ENCODE assay signal across 8 cellular contexts in genomic region chr9:3508531-3509374, GRCh38. TPM values are rescaled to one million over a fixed set of nuclear protein-coding genes. Genes with fewer than 3 reads are reported as not detected.
A peak's percentile ranks its signal among the peaks of the same experiment; 100 is the strongest.
DNase-seq lines count a peak whose midpoint lies in the region; ATAC-seq and TF ChIP-seq lines count a peak whose summit lies in the region.

No MANE protein-coding gene starts in this region.

- no peak for ATAC-seq in GM23338

- H3K27me3 Mint-ChIP-seq in GM23338 (ENCODE audit: insufficient read depth, low read depth, poor library complexity) (no peaks in the 10 kb centered on the region), nephron (ENCODE audit: low read depth) (no peaks in the 10 kb centered on the region)
- no peaks in the 10 kb centered on the region for H3K27me3 Mint-ChIP-seq in activated naive CD8-positive, alpha-beta T cell

- no peak overlapping the region for H2AFZ ChIP-seq in GM23338

- H3K36me3 Mint-ChIP-seq in GM23338 (ENCODE audit: low read depth) (no peaks in the 10 kb centered on the region; the same call in 2 of the 3 replicates), nephron (ENCODE audit: low read depth) (peaks cover 9% of the 10 kb centered on the region)
- peaks cover 2% of the 10 kb centered on the region for H3K36me3 Mint-ChIP-seq in activated naive CD8-positive, alpha-beta T cell

- no peaks in the 10 kb centered on the region for H3K9me2 ChIP-seq in GM23338 (ENCODE audit: insufficient read depth)

- no peak for TF ChIP-seq CTCF in GM23338 (conservative IDR thresholded peaks at IDR 0.05; ENCODE audit: low read depth in 2 of 2)
- no peak for TF ChIP-seq CTCF in nephron (IDR thresholded peaks at IDR 0.05; ENCODE audit: unreplicated experiment in 3 of 3)
- TF ChIP-seq CTCF in coronary artery (IDR thresholded peaks at IDR 0.05), result no peak

- peak overlapping the region; percentile 65; the same call in 1 of the 2 replicates for H3K27ac ChIP-seq in GM23338 (ENCODE audit: low read depth)
- peak overlapping the region in 1 of 2 donors; percentile 1 for H3K27ac ChIP-seq in coronary artery

- peaks cover 36% of the 10 kb centered on the region for H3K4me1 ChIP-seq in GM23338 (ENCODE audit: insufficient read depth)

- H3K4me3 Mint-ChIP-seq in GM23338 (no peak overlapping the region), nephron (peak overlapping the region in 1 of 3 experiments; percentile 1)
- peak overlapping the region; percentile 36 for H3K4me3 Mint-ChIP-seq in activated naive CD8-positive, alpha-beta T cell

- H3K27ac Mint-ChIP-seq in GM23338 (peak overlapping the region; percentile 93), nephron (peak overlapping the region in 2 of 3 experiments; percentile 11 to 25)
- peak overlapping the region; percentile 74 for H3K27ac Mint-ChIP-seq in activated naive CD8-positive, alpha-beta T cell

- H4K20me1 ChIP-seq in GM23338 (replicated peaks; ENCODE audit: insufficient read depth), result no peaks in the 10 kb centered on the region

- peaks cover 58% of the 10 kb centered on the region for H3K79me2 ChIP-seq in GM23338 (replicated peaks; ENCODE audit: insufficient read depth)

- peaks cover 51% of the 10 kb centered on the region for H3K4me1 Mint-ChIP-seq in GM23338
- peaks cover 45% of the 10 kb centered on the region for H3K4me1 Mint-ChIP-seq in activated naive CD8-positive, alpha-beta T cell (ENCODE audit: low read depth)
- peaks cover 11% of the 10 kb centered on the region for H3K4me1 Mint-ChIP-seq in nephron

- peak overlapping the region; percentile 50 for H3K4me2 ChIP-seq in GM23338

- H3K36me3 ChIP-seq in GM23338 (ENCODE audit: insufficient read depth), result no peaks in the 10 kb centered on the region

- DNase-seq in DMS53 treated with DMSO at 0.1 percent for 48 hours (lab: John Stamatoyannopoulos, UW; ENCODE audit: unreplicated experiment) (peak; percentile 24), GM23338 (ENCODE audit: low spot score) (no peak), NCI-H146 treated with DMSO at 0.1 percent for 48 hours (lab: John Stamatoyannopoulos, UW; ENCODE audit: unreplicated experiment) (peak; percentile 92), cerebellum (ENCODE audit: low spot score) (no peak), coronary artery (ENCODE audit: low spot score) (no peak), DMS114 treated with DMSO at 0.1 percent for 48 hours (lab: John Stamatoyannopoulos, UW; ENCODE audit: unreplicated experiment) (no peak)

- no peaks in the 10 kb centered on the region for H3K27me3 ChIP-seq in GM23338 (ENCODE audit: insufficient read depth)

- no peak overlapping the region for H3K4me3 ChIP-seq in GM23338
- no peak overlapping the region for H3K4me3 ChIP-seq in coronary artery

- no peaks in the 10 kb centered on the region for H3K9me3 Mint-ChIP-seq in GM23338
- H3K9me3 Mint-ChIP-seq in activated naive CD8-positive, alpha-beta T cell (ENCODE audit: low read depth), result no peaks in the 10 kb centered on the region
- H3K9me3 Mint-ChIP-seq in nephron, result no peaks in the 10 kb centered on the region

- H3F3A ChIP-seq in GM23338 (replicated peaks; ENCODE audit: low read depth), result no peaks in the 10 kb centered on the region

TF ChIP-seq in GM23338, 12 proteins besides CTCF, POLR2A, EP300 and RAD21 (continues in another document):
- no peak for TF ChIP-seq JUNB (IDR thresholded peaks at IDR 0.05; ENCODE audit: unreplicated experiment)
- TF ChIP-seq CREB1 (CRISPR knock-in tag; IDR thresholded peaks at IDR 0.05; ENCODE audit: low read depth), result no peak
- TF ChIP-seq EZH2 (IDR thresholded peaks at IDR 0.05; ENCODE audit: low read depth, unreplicated experiment), result no peak
- no peak for TF ChIP-seq EZH2phosphoT487 (IDR thresholded peaks at IDR 0.05; ENCODE audit: unreplicated experiment)
- TF ChIP-seq ZNF114 (CRISPR knock-in tag; IDR thresholded peaks at IDR 0.05), result no peak
- no peak for TF ChIP-seq NANOG (IDR thresholded peaks at IDR 0.05; ENCODE audit: borderline replicate concordance)
- TF ChIP-seq STAT1 (IDR thresholded peaks at IDR 0.05; ENCODE audit: unreplicated experiment), result no peak
- TF ChIP-seq, protein P1, sequence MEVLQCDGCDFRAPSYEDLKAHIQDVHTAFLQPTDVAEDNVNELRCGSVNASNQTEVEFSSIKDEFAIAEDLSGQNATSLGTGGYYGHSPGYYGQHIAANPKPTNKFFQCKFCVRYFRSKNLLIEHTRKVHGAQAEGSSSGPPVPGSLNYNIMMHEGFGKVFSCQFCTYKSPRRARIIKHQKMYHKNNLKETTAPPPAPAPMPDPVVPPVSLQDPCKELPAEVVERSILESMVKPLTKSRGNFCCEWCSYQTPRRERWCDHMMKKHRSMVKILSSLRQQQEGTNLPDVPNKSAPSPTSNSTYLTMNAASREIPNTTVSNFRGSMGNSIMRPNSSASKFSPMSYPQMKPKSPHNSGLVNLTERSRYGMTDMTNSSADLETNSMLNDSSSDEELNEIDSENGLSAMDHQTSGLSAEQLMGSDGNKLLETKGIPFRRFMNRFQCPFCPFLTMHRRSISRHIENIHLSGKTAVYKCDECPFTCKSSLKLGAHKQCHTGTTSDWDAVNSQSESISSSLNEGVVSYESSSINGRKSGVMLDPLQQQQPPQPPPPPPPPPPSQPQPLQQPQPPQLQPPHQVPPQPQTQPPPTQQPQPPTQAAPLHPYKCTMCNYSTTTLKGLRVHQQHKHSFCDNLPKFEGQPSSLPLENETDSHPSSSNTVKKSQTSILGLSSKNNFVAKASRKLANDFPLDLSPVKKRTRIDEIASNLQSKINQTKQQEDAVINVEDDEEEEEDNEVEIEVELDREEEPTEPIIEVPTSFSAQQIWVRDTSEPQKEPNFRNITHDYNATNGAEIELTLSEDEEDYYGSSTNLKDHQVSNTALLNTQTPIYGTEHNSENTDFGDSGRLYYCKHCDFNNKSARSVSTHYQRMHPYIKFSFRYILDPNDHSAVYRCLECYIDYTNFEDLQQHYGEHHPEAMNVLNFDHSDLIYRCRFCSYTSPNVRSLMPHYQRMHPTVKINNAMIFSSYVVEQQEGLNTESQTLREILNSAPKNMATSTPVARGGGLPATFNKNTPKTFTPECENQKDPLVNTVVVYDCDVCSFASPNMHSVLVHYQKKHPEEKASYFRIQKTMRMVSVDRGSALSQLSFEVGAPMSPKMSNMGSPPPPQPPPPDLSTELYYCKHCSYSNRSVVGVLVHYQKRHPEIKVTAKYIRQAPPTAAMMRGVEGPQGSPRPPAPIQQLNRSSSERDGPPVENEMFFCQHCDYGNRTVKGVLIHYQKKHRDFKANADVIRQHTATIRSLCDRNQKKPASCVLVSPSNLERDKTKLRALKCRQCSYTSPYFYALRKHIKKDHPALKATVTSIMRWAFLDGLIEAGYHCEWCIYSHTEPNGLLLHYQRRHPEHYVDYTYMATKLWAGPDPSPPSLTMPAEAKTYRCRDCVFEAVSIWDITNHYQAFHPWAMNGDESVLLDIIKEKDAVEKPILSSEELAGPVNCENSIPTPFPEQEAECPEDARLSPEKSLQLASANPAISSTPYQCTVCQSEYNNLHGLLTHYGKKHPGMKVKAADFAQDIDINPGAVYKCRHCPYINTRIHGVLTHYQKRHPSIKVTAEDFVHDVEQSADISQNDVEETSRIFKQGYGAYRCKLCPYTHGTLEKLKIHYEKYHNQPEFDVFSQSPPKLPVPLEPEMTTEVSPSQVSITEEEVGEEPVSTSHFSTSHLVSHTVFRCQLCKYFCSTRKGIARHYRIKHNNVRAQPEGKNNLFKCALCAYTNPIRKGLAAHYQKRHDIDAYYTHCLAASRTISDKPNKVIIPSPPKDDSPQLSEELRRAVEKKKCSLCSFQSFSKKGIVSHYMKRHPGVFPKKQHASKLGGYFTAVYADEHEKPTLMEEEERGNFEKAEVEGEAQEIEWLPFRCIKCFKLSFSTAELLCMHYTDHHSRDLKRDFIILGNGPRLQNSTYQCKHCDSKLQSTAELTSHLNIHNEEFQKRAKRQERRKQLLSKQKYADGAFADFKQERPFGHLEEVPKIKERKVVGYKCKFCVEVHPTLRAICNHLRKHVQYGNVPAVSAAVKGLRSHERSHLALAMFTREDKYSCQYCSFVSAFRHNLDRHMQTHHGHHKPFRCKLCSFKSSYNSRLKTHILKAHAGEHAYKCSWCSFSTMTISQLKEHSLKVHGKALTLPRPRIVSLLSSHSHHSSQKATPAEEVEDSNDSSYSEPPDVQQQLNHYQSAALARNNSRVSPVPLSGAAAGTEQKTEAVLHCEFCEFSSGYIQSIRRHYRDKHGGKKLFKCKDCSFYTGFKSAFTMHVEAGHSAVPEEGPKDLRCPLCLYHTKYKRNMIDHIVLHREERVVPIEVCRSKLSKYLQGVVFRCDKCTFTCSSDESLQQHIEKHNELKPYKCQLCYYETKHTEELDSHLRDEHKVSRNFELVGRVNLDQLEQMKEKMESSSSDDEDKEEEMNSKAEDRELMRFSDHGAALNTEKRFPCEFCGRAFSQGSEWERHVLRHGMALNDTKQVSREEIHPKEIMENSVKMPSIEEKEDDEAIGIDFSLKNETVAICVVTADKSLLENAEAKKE (CRISPR knock-in tag; IDR thresholded peaks at IDR 0.05), result no peak
- TF ChIP-seq, protein P2, sequence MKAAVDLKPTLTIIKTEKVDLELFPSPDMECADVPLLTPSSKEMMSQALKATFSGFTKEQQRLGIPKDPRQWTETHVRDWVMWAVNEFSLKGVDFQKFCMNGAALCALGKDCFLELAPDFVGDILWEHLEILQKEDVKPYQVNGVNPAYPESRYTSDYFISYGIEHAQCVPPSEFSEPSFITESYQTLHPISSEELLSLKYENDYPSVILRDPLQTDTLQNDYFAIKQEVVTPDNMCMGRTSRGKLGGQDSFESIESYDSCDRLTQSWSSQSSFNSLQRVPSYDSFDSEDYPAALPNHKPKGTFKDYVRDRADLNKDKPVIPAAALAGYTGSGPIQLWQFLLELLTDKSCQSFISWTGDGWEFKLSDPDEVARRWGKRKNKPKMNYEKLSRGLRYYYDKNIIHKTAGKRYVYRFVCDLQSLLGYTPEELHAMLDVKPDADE (IDR thresholded peaks at IDR 0.05), result no peak
- TF ChIP-seq POLR2AphosphoS5 (IDR thresholded peaks at IDR 0.05; ENCODE audit: low read depth), result no peak
- TF ChIP-seq ZNF331 (CRISPR knock-in tag; IDR thresholded peaks at IDR 0.05; ENCODE audit: low read depth), result no peak

RNA-seq across cellular contexts. Expression of gene RFX3, which starts 17.0 kb away (rescaled TPM):
- total RNA-seq in GM23338 (2014; rRNA removed; shearing (Covaris generic)), result 16.2 and 22.1 TPM in 2 replicates
- polyA plus RNA-seq in GM23338 (2016; fragmentation: Nextera tagmentation; extraction: Ambion mirVana), result 7.5 and 9.8 TPM in 2 replicates
- total RNA-seq in cerebellum, result 60.9 TPM

Comparison
In these comparisons a context has a peak if more than half of its experiments do, and no peak if none do; other contexts are left out.
1. DNase-seq: peak in DMS53 treated with DMSO at 0.1 percent for 48 hours (single experiment) and NCI-H146 treated with DMSO at 0.1 percent for 48 hours (single experiment); none in GM23338 (single experiment), cerebellum (single experiment), coronary artery (single experiment) and DMS114 treated with DMSO at 0.1 percent for 48 hours (single experiment).
2. H3K27ac Mint-ChIP-seq: peak in every context shown above with its lines; median percentile 93 in GM23338; 74 in activated naive CD8-positive, alpha-beta T cell; 18 in nephron.